ENCODE assay signal across 25 cellular contexts in the genomic region with DNA sequence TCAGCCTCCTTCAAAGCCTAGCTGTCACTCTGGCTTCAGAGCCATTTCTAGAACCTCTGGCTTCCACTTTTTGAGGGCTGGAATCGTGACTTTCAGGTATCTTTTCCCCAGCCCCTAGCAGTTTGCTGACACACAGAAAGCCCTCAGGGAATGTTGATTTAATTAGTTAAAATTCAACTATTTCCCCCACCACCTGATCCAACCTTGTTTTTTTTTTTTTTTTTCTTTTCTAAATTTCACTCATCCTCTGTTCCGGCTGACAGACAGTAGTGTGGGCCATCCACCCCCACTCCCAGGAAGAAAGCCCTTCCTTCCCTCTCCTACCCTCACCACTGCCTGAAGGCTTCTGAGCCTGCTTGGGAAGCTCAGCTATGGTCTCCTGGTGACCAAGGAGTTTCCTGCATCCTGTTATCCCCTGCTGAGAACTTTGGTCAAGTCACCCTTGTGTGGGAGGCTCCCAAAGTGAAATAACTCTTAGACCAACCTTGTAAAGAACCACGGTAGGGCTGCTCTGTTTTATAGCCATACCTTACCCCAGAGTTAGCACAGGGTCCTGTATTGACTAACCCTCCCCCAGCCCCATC. TPM values are rescaled to one million over a fixed set of nuclear protein-coding genes. Genes with fewer than 3 reads are reported as not detected.
"Had no signal": no experiment of that assay in that cellular context is flagged by ENCODE, and none has a peak within 500 bp of the region (broad histone marks: within the 10 kb centered on the region; RNA-seq: fewer than 3 reads in every experiment).

No MANE protein-coding gene starts in this region.

- H3K4me1 Mint-ChIP-seq: activated B cell treated with CpG ODN at 0.5 μM for 24 hours; activated CD4-positive, alpha-beta T cell treated with anti-CD3 and anti-CD28 coated beads, Interleukin-2, amount 10 ng/mL, durations not matched to agents 7 days and 5 days; activated naive CD8-positive, alpha-beta T cell treated with anti-CD3 and anti-CD28 coated beads for 36 hours had no signal

- ATAC-seq: activated T-cell treated with anti-CD3 and anti-CD28 coated beads, Interleukin-2, amount 50 U/mL, for 4 hours; PC-3; T-helper 17 cell had no signal

- H3K9me3 ChIP-seq: MG63 had no signal

- H3K36me3 ChIP-seq: breast epithelium, MG63 had no signal

- H3K27ac Mint-ChIP-seq: activated B cell treated with CpG ODN at 0.5 μM for 24 hours; activated CD4-positive, alpha-beta memory T cell treated with anti-CD3 and anti-CD28 coated beads for 36 hours; activated CD4-positive, alpha-beta T cell treated with anti-CD3 and anti-CD28 coated beads, Interleukin-2, amount 10 ng/mL, durations not matched to agents 7 days and 5 days; activated naive CD4-positive, alpha-beta T cell treated with anti-CD3 and anti-CD28 coated beads for 36 hours; activated naive CD8-positive, alpha-beta T cell treated with anti-CD3 and anti-CD28 coated beads for 36 hours; T-helper 17 cell had no signal

- H3K27me3 ChIP-seq: MG63 had no signal

- H3K4me3 Mint-ChIP-seq: activated B cell treated with CpG ODN at 0.5 μM for 24 hours; activated CD4-positive, alpha-beta memory T cell treated with anti-CD3 and anti-CD28 coated beads for 36 hours; activated CD4-positive, alpha-beta T cell treated with anti-CD3 and anti-CD28 coated beads, Interleukin-2, amount 10 ng/mL, durations not matched to agents 7 days and 5 days; activated naive CD4-positive, alpha-beta T cell treated with anti-CD3 and anti-CD28 coated beads for 36 hours; activated naive CD8-positive, alpha-beta T cell treated with anti-CD3 and anti-CD28 coated beads for 36 hours; activated T-cell treated with anti-CD3 and anti-CD28 coated beads, Interleukin-2, amount 50 U/mL, for 4 hours; T-helper 17 cell had no signal

- DNase-seq: activated B cell treated with CpG ODN at 0.5 μM for 24 hours; activated CD4-positive, alpha-beta memory T cell treated with anti-CD3 and anti-CD28 coated beads for 36 hours; activated CD4-positive, alpha-beta T cell treated with anti-CD3 and anti-CD28 coated beads for 1 hour; activated CD4-positive, alpha-beta T cell treated with anti-CD3 and anti-CD28 coated beads, Interleukin-2, amount 10 ng/mL, durations not matched to agents 7 days and 5 days; activated CD8-positive, alpha-beta memory T cell treated with anti-CD3 and anti-CD28 coated beads for 24 hours; activated effector memory CD4-positive, alpha-beta T cell treated with anti-CD3 and anti-CD28 coated beads, Interleukin-2, amount 50 U/mL, for 16 hours; activated naive CD4-positive, alpha-beta T cell treated with anti-CD3 and anti-CD28 coated beads for 36 hours; activated naive CD8-positive, alpha-beta T cell treated with anti-CD3 and anti-CD28 coated beads for 36 hours; activated T-cell treated with anti-CD3 and anti-CD28 coated beads, Interleukin-2, amount 50 U/mL, for 4 hours; caudate nucleus; MG63; MV-4-11; NCI-H1092 treated with DMSO at 0.1 percent for 48 hours; NCI-H1417 treated with DMSO at 0.1 percent for 48 hours; NCI-H1694; NCI-H2029; NCI-H345; NCI-H526 treated with DMSO at 0.1 percent for 48 hours; NCI-H82; PC-3; SIG-M5; T-helper 17 cell; T-helper 9 cell had no signal

- H3K9me3 Mint-ChIP-seq: activated B cell treated with CpG ODN at 0.5 μM for 24 hours; activated CD4-positive, alpha-beta memory T cell treated with anti-CD3 and anti-CD28 coated beads for 36 hours; activated CD4-positive, alpha-beta T cell treated with anti-CD3 and anti-CD28 coated beads, Interleukin-2, amount 10 ng/mL, durations not matched to agents 7 days and 5 days; activated naive CD4-positive, alpha-beta T cell treated with anti-CD3 and anti-CD28 coated beads for 36 hours; activated naive CD8-positive, alpha-beta T cell treated with anti-CD3 and anti-CD28 coated beads for 36 hours; activated T-cell treated with anti-CD3 and anti-CD28 coated beads, Interleukin-2, amount 50 U/mL, for 4 hours had no signal

- H3K4me1 ChIP-seq: breast epithelium had no signal

- H3K27me3 Mint-ChIP-seq: activated CD4-positive, alpha-beta T cell treated with anti-CD3 and anti-CD28 coated beads, Interleukin-2, amount 10 ng/mL, durations not matched to agents 7 days and 5 days; activated naive CD8-positive, alpha-beta T cell treated with anti-CD3 and anti-CD28 coated beads for 36 hours had no signal

- H3K4me3 ChIP-seq: breast epithelium, MG63 had no signal

- H3K36me3 Mint-ChIP-seq: activated CD4-positive, alpha-beta memory T cell treated with anti-CD3 and anti-CD28 coated beads for 36 hours; activated naive CD8-positive, alpha-beta T cell treated with anti-CD3 and anti-CD28 coated beads for 36 hours had no signal

- H3K27ac ChIP-seq: breast epithelium, KMS-11 had no signal

RNA-seq across cellular contexts. Expression of gene KCNJ6, which starts 29.4 kb away (rescaled TPM):
- total RNA-seq: activated B cell treated with CpG ODN at 0.5 μM for 24 hours; activated CD4-positive, alpha-beta memory T cell treated with anti-CD3 and anti-CD28 coated beads for 36 hours; activated CD4-positive, alpha-beta T cell treated with anti-CD3 and anti-CD28 coated beads, Interleukin-2, amount 10 ng/mL, durations not matched to agents 7 days and 5 days; activated naive CD4-positive, alpha-beta T cell treated with anti-CD3 and anti-CD28 coated beads for 36 hours; activated naive CD8-positive, alpha-beta T cell treated with anti-CD3 and anti-CD28 coated beads for 36 hours; activated T-cell treated with anti-CD3 and anti-CD28 coated beads, Interleukin-2, amount 50 U/mL, for 4 hours; breast epithelium; PC-3; T-helper 17 cell had no signal
